Comparison of ENCODE assay signal across 1 cellular context in genomic region chr10:45064998-45065397, GRCh38.
TF ChIP-seq lines count a peak whose summit lies in the region.

No MANE protein-coding gene starts in this region.

TF ChIP-seq in WTC11, 78 proteins besides CTCF, POLR2A, EP300 and RAD21 (continued from another document):
- TF ChIP-seq ARID4B (CRISPR knock-in tag; IDR thresholded peaks at IDR 0.05; ENCODE audit: borderline replicate concordance) (no peak), MAX (CRISPR knock-in tag; IDR thresholded peaks at IDR 0.05) (no peak), SMAD3 (CRISPR knock-in tag; IDR thresholded peaks at IDR 0.05; ENCODE audit: borderline replicate concordance) (no peak)
